6 cellular contexts compared by ENCODE assay signal in the genomic region with DNA sequence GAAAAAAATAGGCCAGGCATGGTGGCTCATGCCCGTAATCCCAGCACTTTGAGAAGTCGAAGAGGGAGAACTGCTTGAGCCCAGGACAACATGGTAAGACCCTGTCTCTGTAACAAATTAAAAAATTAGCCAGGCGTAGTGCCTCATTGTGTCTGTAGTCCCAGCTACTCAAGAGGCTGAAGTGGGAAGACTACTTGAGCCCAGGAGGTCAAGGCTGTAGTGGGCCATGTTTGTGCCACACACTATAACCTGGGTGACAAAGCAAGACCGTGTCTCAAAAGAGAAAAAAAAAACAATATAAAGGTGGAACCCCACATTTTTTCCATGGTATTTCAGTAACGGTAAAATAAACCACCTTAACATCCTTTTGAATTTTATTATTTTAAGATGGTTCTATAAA.
"Had no signal": no experiment of that assay in that cellular context is flagged by ENCODE, and none has a peak within 500 bp of the region (broad histone marks: within the 10 kb centered on the region; RNA-seq: fewer than 3 reads in every experiment).

No MANE protein-coding gene starts in this region.

- ATAC-seq: HepG2, K562 had no signal

- H3K27me3 Mint-ChIP-seq: IgD-negative memory B cell had no signal

- H3K4me3 Mint-ChIP-seq: IgD-negative memory B cell had no signal

- DNase-seq: IMR-90, KBM-7 had no signal

- H3K27ac ChIP-seq: HL-60 had no signal

- H3K27ac Mint-ChIP-seq: IgD-negative memory B cell had no signal

- H3K4me3 ChIP-seq: K562 had no signal
